ENCODE assay signal across 1 cellular context in the genomic region with DNA sequence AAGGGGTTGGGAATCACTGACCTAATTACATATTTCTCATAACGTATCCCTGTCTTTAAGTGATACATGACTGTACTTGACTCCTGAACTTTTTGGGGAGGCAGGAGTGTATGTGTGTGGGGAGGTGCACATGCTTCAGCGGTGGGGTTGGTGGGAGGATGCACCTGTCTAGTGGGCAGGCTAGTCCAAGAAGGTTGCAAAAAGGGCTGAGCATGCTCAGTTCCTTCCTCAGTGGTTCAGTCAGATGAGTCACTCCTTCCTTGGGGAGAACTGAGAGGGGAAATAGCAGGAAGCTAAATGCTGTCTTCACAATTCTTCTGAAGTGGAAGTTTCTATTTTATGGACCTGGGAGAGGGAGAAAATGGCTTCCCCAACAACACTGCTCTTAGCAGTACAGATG.
TF ChIP-seq lines count a peak whose summit lies in the region.

No MANE protein-coding gene starts in this region.

TF ChIP-seq in IMR-90, 13 proteins besides CTCF, POLR2A, EP300 and RAD21 (continued from another document):
- TF ChIP-seq, protein P1, sequence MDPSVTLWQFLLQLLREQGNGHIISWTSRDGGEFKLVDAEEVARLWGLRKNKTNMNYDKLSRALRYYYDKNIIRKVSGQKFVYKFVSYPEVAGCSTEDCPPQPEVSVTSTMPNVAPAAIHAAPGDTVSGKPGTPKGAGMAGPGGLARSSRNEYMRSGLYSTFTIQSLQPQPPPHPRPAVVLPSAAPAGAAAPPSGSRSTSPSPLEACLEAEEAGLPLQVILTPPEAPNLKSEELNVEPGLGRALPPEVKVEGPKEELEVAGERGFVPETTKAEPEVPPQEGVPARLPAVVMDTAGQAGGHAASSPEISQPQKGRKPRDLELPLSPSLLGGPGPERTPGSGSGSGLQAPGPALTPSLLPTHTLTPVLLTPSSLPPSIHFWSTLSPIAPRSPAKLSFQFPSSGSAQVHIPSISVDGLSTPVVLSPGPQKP (IDR thresholded peaks at IDR 0.05; ENCODE audit: borderline replicate concordance, low read depth, low read length) = no peak
- TF ChIP-seq SMC3 (IDR thresholded peaks at IDR 0.05; ENCODE audit: low read depth, low read length) (no peak), CHD1 (IDR thresholded peaks at IDR 0.05; ENCODE audit: low read depth, low read length) (no peak), CEBPB (IDR thresholded peaks at IDR 0.05; ENCODE audit: low read depth, low read length) (no peak), MXI1 (IDR thresholded peaks at IDR 0.05; ENCODE audit: borderline replicate concordance, low read depth, low read length) (no peak), BHLHE40 (IDR thresholded peaks at IDR 0.05; ENCODE audit: low read depth, low read length) (no peak), MAFK (IDR thresholded peaks at IDR 0.05; ENCODE audit: low read depth, low read length) (no peak), NFE2L2 (IDR thresholded peaks at IDR 0.05; ENCODE audit: low read depth, low read length) (no peak), FOS (IDR thresholded peaks at IDR 0.05; ENCODE audit: low read depth, low read length) (no peak)
- TF ChIP-seq, protein P2, sequence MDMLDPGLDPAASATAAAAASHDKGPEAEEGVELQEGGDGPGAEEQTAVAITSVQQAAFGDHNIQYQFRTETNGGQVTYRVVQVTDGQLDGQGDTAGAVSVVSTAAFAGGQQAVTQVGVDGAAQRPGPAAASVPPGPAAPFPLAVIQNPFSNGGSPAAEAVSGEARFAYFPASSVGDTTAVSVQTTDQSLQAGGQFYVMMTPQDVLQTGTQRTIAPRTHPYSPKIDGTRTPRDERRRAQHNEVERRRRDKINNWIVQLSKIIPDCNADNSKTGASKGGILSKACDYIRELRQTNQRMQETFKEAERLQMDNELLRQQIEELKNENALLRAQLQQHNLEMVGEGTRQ (IDR thresholded peaks at IDR 0.05; ENCODE audit: low read depth, low read length) = no peak
